27 cellular contexts compared by ENCODE assay signal in genomic region chr19:33756177-33756576, GRCh38.
"Had no signal": no experiment of that assay in that cellular context is flagged by ENCODE, and none has a peak within 500 bp of the region (broad histone marks: within the 10 kb centered on the region; RNA-seq: fewer than 3 reads in every experiment).

No MANE protein-coding gene starts in this region.

- DNase-seq: hippocampal formation; left colon; left lung; mesendoderm; naive B cell; natural killer cell; occipital lobe; ovary; right cardiac atrium; stimulated activated CD4-positive, alpha-beta T cell treated with anti-CD3 and anti-CD28 coated beads, Interleukin-12 subunit alpha, Interleukin-12 subunit beta, amount 100 ng/mL, for 4 hours; stimulated activated CD4-positive, alpha-beta T cell treated with anti-CD3 and anti-CD28 coated beads, Interleukin-15, amount 100 ng/mL, for 24 hours; stimulated activated CD4-positive, alpha-beta T cell treated with anti-CD3 and anti-CD28 coated beads, Interleukin-2, amount 100 ng/mL, for 24 hours; stimulated activated CD4-positive, alpha-beta T cell treated with anti-CD3 and anti-CD28 coated beads, Interleukin-4, amount 100 ng/mL, for 1 hour; stimulated activated naive B cell treated with anti-CD40 and anti-IgM and Interleukin-4, amounts not matched to agents 10 μg/mL and 1 μg/mL and 100 μg/mL, for 72 hours; stimulated activated naive CD8-positive, alpha-beta T cell treated with anti-CD3 and anti-CD28 coated beads, Interleukin-15, Interleukin-2, amounts not matched to agents 100 U/mL and 50 U/mL, for 24 hours; stomach; testis; thyroid gland; transverse colon; upper lobe of right lung had no signal

- H3K4me1 ChIP-seq: left lung, neural progenitor cell, testis, transverse colon had no signal

- H3K27ac Mint-ChIP-seq: mesothelial cell of epicardium; naive B cell; natural killer cell; neural progenitor cell; stimulated activated naive B cell treated with anti-CD40 and anti-IgM and Interleukin-4, amounts not matched to agents 10 μg/mL and 1 μg/mL and 100 μg/mL, for 72 hours had no signal

- H3K36me3 Mint-ChIP-seq: mesothelial cell of epicardium; naive B cell; natural killer cell; neural progenitor cell; stimulated activated naive B cell treated with anti-CD40 and anti-IgM and Interleukin-4, amounts not matched to agents 10 μg/mL and 1 μg/mL and 100 μg/mL, for 72 hours had no signal

- H3K9me3 ChIP-seq: left lung, neutrophil, ovary, stomach, testis, thyroid gland, transverse colon, upper lobe of right lung had no signal

- ATAC-seq: left colon; left lung; natural killer cell; right cardiac atrium; sciatic nerve; stimulated activated naive B cell treated with anti-CD40 and anti-IgM and Interleukin-4, amounts not matched to agents 10 μg/mL and 1 μg/mL and 100 μg/mL, for 72 hours; stimulated activated naive CD8-positive, alpha-beta T cell treated with anti-CD3 and anti-CD28 coated beads, Interleukin-15, Interleukin-2, amounts not matched to agents 100 U/mL and 50 U/mL, for 24 hours; upper lobe of right lung had no signal

- H3K27ac ChIP-seq: left lung, neutrophil, ovary, skin epidermis, stomach, testis, thyroid gland, transverse colon, upper lobe of right lung had no signal

- H3K4me3 ChIP-seq: left lung, lung, neural progenitor cell, ovary, skin epidermis, stomach, testis, thyroid gland, transverse colon, upper lobe of right lung had no signal

- H3K27me3 ChIP-seq: neural progenitor cell, neutrophil, ovary, testis, thyroid gland, transverse colon had no signal

- H3K9me3 Mint-ChIP-seq: mesothelial cell of epicardium, natural killer cell, nephron progenitor cell, neural progenitor cell had no signal

- H3K36me3 ChIP-seq: left lung, neural progenitor cell, neutrophil, ovary, stomach, thyroid gland, transverse colon, upper lobe of right lung had no signal

- H3K4me1 Mint-ChIP-seq: mesothelial cell of epicardium; naive B cell; natural killer cell; stimulated activated naive B cell treated with anti-CD40 and anti-IgM and Interleukin-4, amounts not matched to agents 10 μg/mL and 1 μg/mL and 100 μg/mL, for 72 hours had no signal

- H3K4me3 Mint-ChIP-seq: mesothelial cell of epicardium; naive B cell; natural killer cell; nephron progenitor cell; neural progenitor cell; stimulated activated naive B cell treated with anti-CD40 and anti-IgM and Interleukin-4, amounts not matched to agents 10 μg/mL and 1 μg/mL and 100 μg/mL, for 72 hours had no signal
